In genomic region chr2:19607931-19608762, GRCh38 we compare ENCODE assay signal across 17 cellular contexts.
DNase-seq lines count a peak whose midpoint lies in the region; ATAC-seq, FAIRE-seq and TF ChIP-seq lines count a peak whose summit lies in the region.
"Had no signal": no experiment of that assay in that cellular context is flagged by ENCODE, and none has a peak within 500 bp of the region (broad histone marks: within the 10 kb centered on the region; RNA-seq: fewer than 3 reads in every experiment).

No MANE protein-coding gene starts in this region.

- TF ChIP-seq RAD21 in IMR-90 (IDR thresholded peaks at IDR 0.05; ENCODE audit: low read length) = no peak

- H3K9ac ChIP-seq in IMR-90 (ENCODE audit: low read depth, low read length) = no peak overlapping the region

- no peak overlapping the region; the same call in 1 of the 2 replicates for H3K4me3 ChIP-seq in AG04449 (ENCODE audit: low read depth, low read length)
- no peak overlapping the region for H3K4me3 ChIP-seq in IMR-90 (ENCODE audit: insufficient read depth, low read depth, low read length)
- H3K4me3 ChIP-seq in mesodermal cell (ENCODE audit: extremely low read depth, insufficient read depth, low read length, poor library complexity, severe bottlenecking) = no peak overlapping the region

- intact Hi-C loops in IMR-90 (cut with micrococcal nuclease) = no loop called here
- intact Hi-C loops in activated naive CD4-positive, alpha-beta T cell treated with anti-CD3 and anti-CD28 coated beads for 36 hours (cut with micrococcal nuclease) = no loop called here

- H3K14ac ChIP-seq in IMR-90 (replicated peaks; ENCODE audit: low read depth, low read length) = peak overlapping the region; percentile 84; the same call in 1 of the 2 replicates

- H3K9me1 ChIP-seq in IMR-90 (ENCODE audit: insufficient read depth, low read length) = peaks cover 12% of the 10 kb centered on the region

- no peaks in the 10 kb centered on the region for H3K79me1 ChIP-seq in IMR-90 (ENCODE audit: low read depth in 1 of 2, low read length in 2 of 2)

- no peak for FAIRE-seq in GM12892 (lab: Jason Lieb, UNC)
- FAIRE-seq: keratinocyte had no signal

- in situ Hi-C loops in IMR-90 (cut with MboI; ENCODE audit: low sequenced_read_pairs) = no loop called here

- H3K27ac ChIP-seq in IMR-90 (ENCODE audit: insufficient read depth, low read length) (peak overlapping the region; percentile 19; the same call in 1 of the 2 replicates), mesodermal cell (ENCODE audit: low read depth, low read length, severe bottlenecking) (peak overlapping the region; percentile 78)

- peaks cover 2% of the 10 kb centered on the region for H3K36me3 Mint-ChIP-seq in chondrocyte (ENCODE audit: low read depth)
- H3K36me3 Mint-ChIP-seq in activated naive CD4-positive, alpha-beta T cell treated with anti-CD3 and anti-CD28 coated beads for 36 hours (ENCODE audit: low read depth) = no peaks in the 10 kb centered on the region
- H3K36me3 Mint-ChIP-seq: activated naive CD4-positive, alpha-beta T cell treated with anti-CD3 and anti-CD28 coated beads, Interleukin-2, amount 50 U/mL, for 72 hours had no signal

- peak overlapping the region in 1 of 2 experiments; percentile 68; a peak in 2 of 4 replicates for H4K8ac ChIP-seq in IMR-90 (ENCODE audit: low read depth in 2 of 2, low read length in 2 of 2)

- peak overlapping the region; percentile 29; the same call in 1 of the 2 replicates for H4K91ac ChIP-seq in IMR-90 (ENCODE audit: insufficient read depth, low read depth, low read length)

- DNase-seq in AG04449 (ENCODE audit: low read depth, low spot score) = peak; percentile 56
- DNase-seq in IMR-90 = peak; percentile 93
- DNase-seq in chondrocyte (ENCODE audit: low spot score) = no peak
- no peak for DNase-seq in GM12892 (ENCODE audit: insufficient read length)
- no peak for DNase-seq in T-helper 1 cell
- no peak for DNase-seq in activated naive CD4-positive, alpha-beta T cell treated with anti-CD3 and anti-CD28 coated beads for 36 hours
- DNase-seq in NCI-H2107 (lab: John Stamatoyannopoulos, UW) = no peak
- DNase-seq: C1 segment of cervical spinal cord; effector memory CD8-positive, alpha-beta T cell; NCI-H1092 treated with DMSO at 0.1 percent for 48 hours; nucleus accumbens; stimulated activated CD4-positive, alpha-beta T cell treated with anti-CD3 and anti-CD28 coated beads, Interleukin-1b, Interleukin-23, amount 100 ng/mL, for 48 hours; stimulated activated naive CD4-positive, alpha-beta T cell treated with Interleukin-2 at 50 U/mL for 16 hours; T-helper 2 cell had no signal

- H2BK120ac ChIP-seq in IMR-90 (ENCODE audit: low read depth, low read length) = peak overlapping the region; percentile 69

- H2AK9ac ChIP-seq in IMR-90 (replicated peaks; ENCODE audit: low read depth, low read length, poor library complexity) = peak overlapping the region; percentile 37

- H4K20me1 ChIP-seq in IMR-90 (ENCODE audit: insufficient read depth, low read length) = peaks cover 4% of the 10 kb centered on the region; the same call in 1 of the 2 replicates

- no peak overlapping the region for H3K18ac ChIP-seq in IMR-90 (ENCODE audit: low read depth, low read length)

- no peak for TF ChIP-seq POLR2A in IMR-90 (IDR thresholded peaks at IDR 0.05; ENCODE audit: low read depth, low read length)
- TF ChIP-seq POLR2A in GM12892 (IDR thresholded peaks at IDR 0.05; ENCODE audit: low read depth, low read length) = no peak

- peak overlapping the region; percentile 70 for H2AFZ ChIP-seq in IMR-90 (replicated peaks; ENCODE audit: low read length, poor library complexity)

- dilution Hi-C loops in IMR-90 (cut with HindIII; ENCODE audit: low sequenced_read_pairs, unreplicated experiment) = no loop called here

- peak overlapping the region; percentile 55; the same call in 1 of the 2 replicates for H3K23ac ChIP-seq in IMR-90 (ENCODE audit: low read depth, low read length)

- H3K4me1 Mint-ChIP-seq in chondrocyte (ENCODE audit: low read depth) = peaks cover 29% of the 10 kb centered on the region
- H3K4me1 Mint-ChIP-seq in activated naive CD4-positive, alpha-beta T cell treated with anti-CD3 and anti-CD28 coated beads for 36 hours (ENCODE audit: low read depth) = no peaks in the 10 kb centered on the region

- H3K9me3 ChIP-seq in IMR-90 (ENCODE audit: control insufficient read depth, insufficient read depth, low read length) (no peaks in the 10 kb centered on the region), mesodermal cell (ENCODE audit: control insufficient read depth, low read length) (no peaks in the 10 kb centered on the region)

- 0% methylated on average over 2 of the region's 4 CpGs; no CpG with 5 or more reads in 1 of the 2 experiments for WGBS in IMR-90 (ENCODE audit: extremely low coverage in 2 of 2, insufficient read length in 1 of 2), 2 experiments
- 77 to 86% methylated on average over 3 to 4 of the region's 4 CpGs for WGBS in mesodermal cell (ENCODE audit: insufficient coverage in 2 of 2), 2 experiments

- CTCF ChIA-PET in AG04449 (lab: Yijun Ruan, JAX) (interaction anchor here (0.8 to 1.4 kb wide), 2 partner anchors 10 to 256 kb away, joined by 3 to 4 read pairs; no protein-coding TSS in a partner anchor), IMR-90 (lab: Yijun Ruan, JAX) (interaction anchor here (0.8 to 1.5 kb wide), 2 partner anchors 11 to 145 kb away, joined by 3 to 4 read pairs; no protein-coding TSS in a partner anchor)
- CTCF ChIA-PET in activated naive CD4-positive, alpha-beta T cell treated with anti-CD3 and anti-CD28 coated beads for 36 hours (lab: Charles Lee) = no interaction called here

- peak overlapping the region; percentile 24 for H3K27ac Mint-ChIP-seq in chondrocyte (ENCODE audit: unreplicated experiment)
- H3K27ac Mint-ChIP-seq in activated naive CD4-positive, alpha-beta T cell treated with anti-CD3 and anti-CD28 coated beads for 36 hours = no peak overlapping the region
- H3K27ac Mint-ChIP-seq: activated naive CD4-positive, alpha-beta T cell treated with anti-CD3 and anti-CD28 coated beads, Interleukin-2, amount 50 U/mL, for 72 hours; effector memory CD8-positive, alpha-beta T cell had no signal

- no peaks in the 10 kb centered on the region for H3K27me3 Mint-ChIP-seq in chondrocyte (ENCODE audit: low read depth)
- H3K27me3 Mint-ChIP-seq in activated naive CD4-positive, alpha-beta T cell treated with anti-CD3 and anti-CD28 coated beads for 36 hours (ENCODE audit: low read depth) = peaks cover 17% of the 10 kb centered on the region

- peak; percentile 74 for ATAC-seq in IMR-90 (ENCODE audit: low read depth)
- ATAC-seq: activated naive CD4-positive, alpha-beta T cell treated with anti-CD3 and anti-CD28 coated beads, Interleukin-2, amount 50 U/mL, for 72 hours; effector memory CD8-positive, alpha-beta T cell had no signal

- H3K27me3 ChIP-seq in IMR-90 (ENCODE audit: control insufficient read depth, insufficient read depth, low read length) = no peaks in the 10 kb centered on the region

- H2BK20ac ChIP-seq in IMR-90 (ENCODE audit: low read depth, low read length) = peak overlapping the region; percentile 73

- H3K4ac ChIP-seq in IMR-90 (ENCODE audit: low read depth, low read length) = peak overlapping the region; percentile 76; the same call in 1 of the 2 replicates

- no peaks in the 10 kb centered on the region for H3K36me3 ChIP-seq in IMR-90 (ENCODE audit: control insufficient read depth, insufficient read depth, low read length)
- H3K36me3 ChIP-seq in mesodermal cell (ENCODE audit: control insufficient read depth, insufficient read depth, low read length) = no peaks in the 10 kb centered on the region

- H3K4me3 Mint-ChIP-seq in chondrocyte (ENCODE audit: unreplicated experiment) = no peak overlapping the region
- H3K4me3 Mint-ChIP-seq in activated naive CD4-positive, alpha-beta T cell treated with anti-CD3 and anti-CD28 coated beads for 36 hours = no peak overlapping the region
- H3K4me3 Mint-ChIP-seq: effector memory CD8-positive, alpha-beta T cell had no signal

- H3K9me3 Mint-ChIP-seq in chondrocyte (ENCODE audit: low read depth) = peaks cover 2% of the 10 kb centered on the region
- H3K9me3 Mint-ChIP-seq in activated naive CD4-positive, alpha-beta T cell treated with anti-CD3 and anti-CD28 coated beads for 36 hours = no peaks in the 10 kb centered on the region
- H3K9me3 Mint-ChIP-seq: effector memory CD8-positive, alpha-beta T cell had no signal

- POLR2A ChIA-PET in AG04449 (lab: Yijun Ruan, JAX) = interaction anchor here (0.7 to 1.0 kb wide), 4 partner anchors 11 to 249 kb away, joined by 3 to 8 read pairs (median 3); partner anchors contain the start of gene OSR1
- POLR2A ChIA-PET in IMR-90 (lab: Charles Lee; ENCODE audit: unreplicated experiment) = no interaction called here

- BruUV-seq in IMR-90 (replicated peaks; lab: Mats Ljungman, UMichigan) = no TSS peak

- H2BK15ac ChIP-seq in IMR-90 (ENCODE audit: low read depth, low read length) = peak overlapping the region; percentile 24; the same call in 1 of the 3 replicates

- peaks cover 17% of the 10 kb centered on the region for H3K4me1 ChIP-seq in IMR-90 (ENCODE audit: control insufficient read depth, insufficient read depth, low read length)
- peaks cover 12% of the 10 kb centered on the region for H3K4me1 ChIP-seq in mesodermal cell (ENCODE audit: control insufficient read depth, insufficient read depth, low read length, poor library complexity, severe bottlenecking)

- no peak overlapping the region for H4K5ac ChIP-seq in IMR-90 (ENCODE audit: low read depth, low read length)

- no peak overlapping the region for H2AK5ac ChIP-seq in IMR-90 (ENCODE audit: low read depth, low read length)

- H3K4me2 ChIP-seq in IMR-90 (ENCODE audit: low read depth, low read length) = peak overlapping the region; percentile 65

- peak overlapping the region; percentile 32 for H2BK5ac ChIP-seq in IMR-90 (ENCODE audit: low read depth, low read length, poor library complexity, severe bottlenecking)

- 0 out of 2 replicates have a peak overlapping the region, but pooled peaks have one; percentile 29 for H3K56ac ChIP-seq in IMR-90 (ENCODE audit: extremely low read depth, insufficient read depth, low read length)

- TF ChIP-seq CTCF in AG04449 (IDR thresholded peaks at IDR 0.05; ENCODE audit: insufficient read depth, low read length, missing control alignments) (no peak), IMR-90 (conservative IDR thresholded peaks at IDR 0.05; ENCODE audit: low read depth, low read length) (no peak), chondrocyte (IDR thresholded peaks at IDR 0.05) (no peak)

TF ChIP-seq in IMR-90, 13 proteins besides CTCF, POLR2A, EP300 and RAD21 (continues in another document):
- TF ChIP-seq MAFK (IDR thresholded peaks at IDR 0.05; ENCODE audit: low read depth, low read length) (no peak), ELK1 (IDR thresholded peaks at IDR 0.05; ENCODE audit: borderline replicate concordance, low read depth, low read length) (no peak), CHD1 (IDR thresholded peaks at IDR 0.05; ENCODE audit: low read depth, low read length) (no peak)

Comparison
In these comparisons a context has a peak if more than half of its experiments do, and no peak if none do; other contexts are left out.
1. DNase-seq: peak in AG04449 (single experiment) and IMR-90 (single experiment); none in chondrocyte (single experiment), GM12892 (single experiment), T-helper 1 cell (0 of 5), activated naive CD4-positive, alpha-beta T cell treated with anti-CD3 and anti-CD28 coated beads for 36 hours (single experiment) and NCI-H2107 (single experiment).